Comparison of ENCODE assay signal across 20 cellular contexts in genomic region chr4:78379040-78379439, GRCh38.
"Had no signal": no experiment of that assay in that cellular context is flagged by ENCODE, and none has a peak within 500 bp of the region (broad histone marks: within the 10 kb centered on the region; RNA-seq: fewer than 3 reads in every experiment).

No MANE protein-coding gene starts in this region.

- H3K9me3 ChIP-seq: ascending aorta, pancreas, thoracic aorta had no signal

- H3K36me3 Mint-ChIP-seq: immature natural killer cell had no signal

- H3K4me3 Mint-ChIP-seq: activated CD8-positive, alpha-beta T cell treated with anti-CD3 and anti-CD28 coated beads, Interleukin-2, amount 10 ng/mL, durations not matched to agents 7 days and 5 days; activated naive CD8-positive, alpha-beta T cell treated with anti-CD3 and anti-CD28 coated beads, Interleukin-2, amount 50 U/mL, for 24 hours; effector memory CD8-positive, alpha-beta T cell; immature natural killer cell; neural progenitor cell; stimulated activated naive CD8-positive, alpha-beta T cell treated with anti-CD3 and anti-CD28 coated beads, Interleukin-15, amount 100 ng/mL, for 72 hours; T-helper 2 cell treated with Interferon-gamma antibody and Interleukin-4, amounts not matched to agents 5 μg/mL and 100 μg/mL, for 36 hours had no signal

- H3K27ac ChIP-seq: ascending aorta, neural progenitor cell, pancreas, thoracic aorta, WERI-Rb-1 had no signal

- H3K4me1 Mint-ChIP-seq: activated naive CD8-positive, alpha-beta T cell treated with anti-CD3 and anti-CD28 coated beads, Interleukin-2, amount 50 U/mL, for 24 hours; immature natural killer cell; neural progenitor cell; stimulated activated naive CD8-positive, alpha-beta T cell treated with anti-CD3 and anti-CD28 coated beads, Interleukin-15, amount 100 ng/mL, for 72 hours had no signal

- H3K27me3 ChIP-seq: ascending aorta, neural progenitor cell, pancreas had no signal

- H3K4me1 ChIP-seq: ascending aorta, neural progenitor cell, pancreas had no signal

- H3K4me3 ChIP-seq: ascending aorta, neural progenitor cell, pancreas, thoracic aorta had no signal

- H3K36me3 ChIP-seq: ascending aorta, neural progenitor cell, pancreas, thoracic aorta, WERI-Rb-1 had no signal

- ATAC-seq: activated CD8-positive, alpha-beta T cell treated with anti-CD3 and anti-CD28 coated beads, Interleukin-2, amount 10 ng/mL, durations not matched to agents 7 days and 5 days; activated naive CD8-positive, alpha-beta T cell treated with anti-CD3 and anti-CD28 coated beads, Interleukin-2, amount 50 U/mL, for 24 hours; effector memory CD8-positive, alpha-beta T cell; left lobe of liver; pancreas; stimulated activated naive CD8-positive, alpha-beta T cell treated with anti-CD3 and anti-CD28 coated beads, Interleukin-15, amount 100 ng/mL, for 72 hours had no signal

- H3K27ac Mint-ChIP-seq: activated CD8-positive, alpha-beta T cell treated with anti-CD3 and anti-CD28 coated beads, Interleukin-2, amount 10 ng/mL, durations not matched to agents 7 days and 5 days; activated naive CD8-positive, alpha-beta T cell treated with anti-CD3 and anti-CD28 coated beads, Interleukin-2, amount 50 U/mL, for 24 hours; effector memory CD8-positive, alpha-beta T cell; immature natural killer cell; neural progenitor cell; stimulated activated naive CD8-positive, alpha-beta T cell treated with anti-CD3 and anti-CD28 coated beads, Interleukin-15, amount 100 ng/mL, for 72 hours; T-helper 2 cell treated with Interferon-gamma antibody and Interleukin-4, amounts not matched to agents 5 μg/mL and 100 μg/mL, for 36 hours had no signal

- H3K27me3 Mint-ChIP-seq: effector memory CD8-positive, alpha-beta T cell; stimulated activated naive CD8-positive, alpha-beta T cell treated with anti-CD3 and anti-CD28 coated beads, Interleukin-15, amount 100 ng/mL, for 72 hours had no signal

- H3K9me3 Mint-ChIP-seq: activated naive CD8-positive, alpha-beta T cell treated with anti-CD3 and anti-CD28 coated beads, Interleukin-2, amount 50 U/mL, for 24 hours; effector memory CD8-positive, alpha-beta T cell; immature natural killer cell; neural progenitor cell; stimulated activated naive CD8-positive, alpha-beta T cell treated with anti-CD3 and anti-CD28 coated beads, Interleukin-15, amount 100 ng/mL, for 72 hours; T-helper 2 cell treated with Interferon-gamma antibody and Interleukin-4, amounts not matched to agents 5 μg/mL and 100 μg/mL, for 36 hours had no signal

- DNase-seq: activated CD4-positive, alpha-beta T cell treated with anti-CD3 and anti-CD28 coated beads for 48 hours; activated CD8-positive, alpha-beta memory T cell treated with anti-CD3 and anti-CD28 coated beads, Interleukin-2, amount 50 U/mL, for 48 hours; activated CD8-positive, alpha-beta T cell treated with anti-CD3 and anti-CD28 coated beads, Interleukin-2, amount 10 ng/mL, durations not matched to agents 7 days and 5 days; activated naive CD4-positive, alpha-beta T cell; activated naive CD8-positive, alpha-beta T cell treated with anti-CD3 and anti-CD28 coated beads, Interleukin-2, amount 50 U/mL, for 24 hours; caudate nucleus; cortex of kidney; effector memory CD8-positive, alpha-beta T cell; erythroblast; immature natural killer cell; pancreas; stimulated activated CD4-positive, alpha-beta T cell treated with anti-CD3 and anti-CD28 coated beads, Interleukin-15, amount 100 ng/mL, for 24 hours; stimulated activated CD4-positive, alpha-beta T cell treated with anti-CD3 and anti-CD28 coated beads, Interleukin-4, amount 100 ng/mL, for 24 hours; stimulated activated naive CD8-positive, alpha-beta T cell treated with anti-CD3 and anti-CD28 coated beads, Interleukin-15, amount 100 ng/mL, for 72 hours; WERI-Rb-1 had no signal
